ENCODE assay signal across 17 cellular contexts in the genomic region with DNA sequence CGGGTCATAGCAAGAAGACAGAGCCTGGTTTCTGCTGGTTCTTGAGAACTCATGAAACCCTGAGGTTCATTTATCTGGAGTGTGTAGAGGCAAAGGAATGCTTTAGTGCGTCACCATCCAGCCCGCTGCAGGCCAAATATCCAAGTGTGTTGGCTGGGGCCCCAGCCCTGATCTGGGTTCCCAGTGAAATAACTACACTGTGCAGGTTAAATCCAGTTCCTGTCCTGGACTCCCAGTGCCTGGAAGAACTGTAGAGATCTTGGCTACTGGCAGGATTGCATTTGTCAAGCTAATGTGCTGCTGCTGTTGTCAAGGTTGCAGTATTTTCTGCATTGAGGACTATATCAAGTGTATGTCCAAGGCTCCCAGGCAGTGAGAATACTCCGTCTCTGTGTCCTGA.
DNase-seq lines count a peak whose midpoint lies in the region; ATAC-seq and TF ChIP-seq lines count a peak whose summit lies in the region.
"Had no signal": no experiment of that assay in that cellular context is flagged by ENCODE, and none has a peak within 500 bp of the region (broad histone marks: within the 10 kb centered on the region; RNA-seq: fewer than 3 reads in every experiment).

No MANE protein-coding gene starts in this region.

- no peaks in the 10 kb centered on the region for H3K9me3 Mint-ChIP-seq in activated T-helper 17 cell treated with anti-CD3 and anti-CD28 coated beads, Interleukin-2, amount 50 U/mL, for 72 hours
- H3K9me3 Mint-ChIP-seq: activated B cell treated with CpG ODN at 0.5 μM for 24 hours; activated T-cell treated with anti-CD3 and anti-CD28 coated beads, Interleukin-2, amount 50 U/mL, for 24 hours; central memory CD8-positive, alpha-beta T cell had no signal

- H3K4me3 Mint-ChIP-seq in activated T-helper 17 cell treated with anti-CD3 and anti-CD28 coated beads, Interleukin-2, amount 50 U/mL, for 72 hours = no peak overlapping the region
- H3K4me3 Mint-ChIP-seq: activated B cell treated with CpG ODN at 0.5 μM for 24 hours; activated T-cell treated with anti-CD3 and anti-CD28 coated beads, Interleukin-2, amount 50 U/mL, for 24 hours; central memory CD8-positive, alpha-beta T cell; HFFc6 had no signal

- no peak overlapping the region for H3K27ac Mint-ChIP-seq in activated T-helper 17 cell treated with anti-CD3 and anti-CD28 coated beads, Interleukin-2, amount 50 U/mL, for 72 hours
- H3K27ac Mint-ChIP-seq: activated B cell treated with CpG ODN at 0.5 μM for 24 hours; activated T-cell treated with anti-CD3 and anti-CD28 coated beads, Interleukin-2, amount 50 U/mL, for 24 hours; HFFc6 had no signal

- H3K27me3 ChIP-seq in right atrium auricular region = no peaks in the 10 kb centered on the region

- H3K36me3 Mint-ChIP-seq in activated T-helper 17 cell treated with anti-CD3 and anti-CD28 coated beads, Interleukin-2, amount 50 U/mL, for 72 hours (ENCODE audit: low read depth) = no peaks in the 10 kb centered on the region

- DNase-seq in Ammon's horn (ENCODE audit: low spot score) (peak; percentile 36), caudate nucleus (lab: John Stamatoyannopoulos, UW) (peak in 30 of 61 donors; percentile 11 to 78 (median 40)), right atrium auricular region (ENCODE audit: low spot score) (peak; percentile 89), posterior cingulate gyrus (peak in 6 of 10 donors; percentile 25 to 88 (median 50)), CD1c-positive myeloid dendritic cell (ENCODE audit: extremely low spot score) (no peak), GM20000 (ENCODE audit: low spot score) (no peak)
- no peak for DNase-seq in activated CD4-positive, CD25-positive, alpha-beta regulatory T cell treated with anti-CD3 and anti-CD28 coated beads, Interleukin-2, amount 50 U/mL, for 72 hours
- DNase-seq: activated B cell treated with CpG ODN at 0.5 μM for 24 hours; activated T-cell treated with anti-CD3 and anti-CD28 coated beads, Interleukin-2, amount 50 U/mL, for 24 hours; foreskin melanocyte; HFFc6; NCI-H187; retina had no signal

- intact Hi-C loops in posterior cingulate gyrus (cut with DNase I) = no loop called here

- no peaks in the 10 kb centered on the region for H3K36me3 ChIP-seq in right atrium auricular region

- H3K4me3 ChIP-seq in right atrium auricular region = no peak overlapping the region
- H3K4me3 ChIP-seq: SK-N-MC had no signal

- no peak for TF ChIP-seq CTCF in right atrium auricular region (IDR thresholded peaks at IDR 0.05)
- TF ChIP-seq CTCF in GM20000 (IDR thresholded peaks at IDR 0.05; ENCODE audit: extremely low read depth, missing control alignments) = no peak

- peaks cover 6% of the 10 kb centered on the region for H3K27me3 Mint-ChIP-seq in activated T-helper 17 cell treated with anti-CD3 and anti-CD28 coated beads, Interleukin-2, amount 50 U/mL, for 72 hours
- H3K27me3 Mint-ChIP-seq: activated T-cell treated with anti-CD3 and anti-CD28 coated beads, Interleukin-2, amount 50 U/mL, for 24 hours had no signal

- H3K9me3 ChIP-seq in right atrium auricular region = no peaks in the 10 kb centered on the region

- H3K4me1 Mint-ChIP-seq in activated T-helper 17 cell treated with anti-CD3 and anti-CD28 coated beads, Interleukin-2, amount 50 U/mL, for 72 hours = no peaks in the 10 kb centered on the region
- H3K4me1 Mint-ChIP-seq: activated B cell treated with CpG ODN at 0.5 μM for 24 hours; central memory CD8-positive, alpha-beta T cell had no signal

- ATAC-seq in activated T-helper 17 cell treated with anti-CD3 and anti-CD28 coated beads, Interleukin-2, amount 50 U/mL, for 72 hours (replicated peaks) = no peak

- H3K27ac ChIP-seq in caudate nucleus (ENCODE audit: low read depth, low read length) = peak overlapping the region; percentile 91
- peak overlapping the region; percentile 75 to 90 for H3K27ac ChIP-seq in right atrium auricular region
- H3K27ac ChIP-seq: KMS-11, SK-N-MC had no signal

- H3K4me1 ChIP-seq in right atrium auricular region = peaks cover 0 to 41% of the 10 kb centered on the region in 2 donors

Comparison
In these comparisons a context has a peak if more than half of its experiments do, and no peak if none do; other contexts are left out.
1. DNase-seq: peak in Ammon's horn (single experiment), right atrium auricular region (single experiment) and posterior cingulate gyrus (6 of 10); none in CD1c-positive myeloid dendritic cell (single experiment), GM20000 (single experiment) and activated CD4-positive, CD25-positive, alpha-beta regulatory T cell treated with anti-CD3 and anti-CD28 coated beads, Interleukin-2, amount 50 U/mL, for 72 hours (single experiment).